17 cellular contexts compared by ENCODE assay signal in genomic region chr17:31379796-31380195, GRCh38. TPM values are rescaled to one million over a fixed set of nuclear protein-coding genes. Genes with fewer than 3 reads are reported as not detected.
A peak's percentile ranks its signal among the peaks of the same experiment; 100 is the strongest.
DNase-seq lines count a peak whose midpoint lies in the region; ATAC-seq, FAIRE-seq and TF ChIP-seq lines count a peak whose summit lies in the region.
"Had no signal": no experiment of that assay in that cellular context is flagged by ENCODE, and none has a peak within 500 bp of the region (broad histone marks: within the 10 kb centered on the region; RNA-seq: fewer than 3 reads in every experiment).

No MANE protein-coding gene starts in this region.

- no peaks in the 10 kb centered on the region for H3K79me2 ChIP-seq in HepG2 (ENCODE audit: insufficient read depth, low read length)

- H3K4me3 Mint-ChIP-seq in neural crest cell, result no peak overlapping the region
- H3K4me3 Mint-ChIP-seq: CD14-positive monocyte; CD8-positive, alpha-beta T cell had no signal

- H3K9ac ChIP-seq in HepG2 (ENCODE audit: insufficient read depth, low read depth, low read length), result no peak overlapping the region

- H3K36me3 ChIP-seq in HepG2 (replicated peaks in 1 of 2; ENCODE audit: control insufficient read depth in 1 of 2, insufficient read depth in 2 of 2, low read length in 2 of 2) (no peaks in the 10 kb centered on the region; a peak in 1 of 5 replicates), right lobe of liver (no peaks in the 10 kb centered on the region)

- H2AFZ ChIP-seq in HepG2 (ENCODE audit: low read length), result no peak overlapping the region

- peak overlapping the region; percentile 94 for H3K27ac Mint-ChIP-seq in neural crest cell (ENCODE audit: unreplicated experiment)
- H3K27ac Mint-ChIP-seq: CD8-positive, alpha-beta T cell had no signal

- TF ChIP-seq CTCF in HepG2 (CRISPR knock-in tag; IDR thresholded peaks at IDR 0.05) (no peak), right lobe of liver (IDR thresholded peaks at IDR 0.05) (no peak), neural crest cell (conservative IDR thresholded peaks at IDR 0.05) (no peak)

- TF ChIP-seq EP300 in HepG2 (IDR thresholded peaks at IDR 0.05; ENCODE audit: low read depth in 2 of 2, low read length in 2 of 2) (no peak), HepG2 (CRISPR knock-in tag; IDR thresholded peaks at IDR 0.05; ENCODE audit: borderline replicate concordance) (no peak)

- POLR2A ChIA-PET in HepG2 (lab: Yijun Ruan, JAX), result interaction anchor here (0.7 kb wide), 1 partner anchor 99 kb away, joined by 3 read pairs; no protein-coding TSS in a partner anchor

- no peak for FAIRE-seq in HepG2 (lab: Jason Lieb, UNC)
- FAIRE-seq: GM12892 had no signal

- TF ChIP-seq RAD21 in HepG2 (CRISPR knock-in tag; IDR thresholded peaks at IDR 0.05), result no peak

- ATAC-seq in HepG2, result peak; percentile 69; the same call in 2 of the 3 replicates
- ATAC-seq in right lobe of liver, result no peak
- no peak for ATAC-seq in GM21528 (IDR thresholded peaks at IDR 0.05; ENCODE audit: low FRiP score, unreplicated experiment)
- ATAC-seq: CD8-positive, alpha-beta T cell; HCT116 had no signal

- no peaks in the 10 kb centered on the region for H3K27me3 Mint-ChIP-seq in neural crest cell (ENCODE audit: low read depth)

- intact Hi-C loops in HepG2 (cut with micrococcal nuclease; ENCODE audit: unreplicated experiment) (loop anchor here (1.0 to 5.0 kb wide), 2 partner anchors 24 to 107 kb away; no protein-coding TSS in a partner anchor), right lobe of liver (cut with DNase I) (no loop called here)

- DNase-seq in HepG2 (ENCODE audit: low spot score) (peak; percentile 81), right lobe of liver (no peak), caudate nucleus (lab: John Stamatoyannopoulos, UW) (peak in 2 of 61 donors; percentile 13), neural crest cell (ENCODE audit: low read depth, low spot score) (no peak), GOT3 (lab: John Stamatoyannopoulos, UW) (no peak), NCI-H1436 treated with DMSO at 0.1 percent for 48 hours (lab: John Stamatoyannopoulos, UW) (no peak), NAMALWA (ENCODE audit: low spot score) (no peak)
- DNase-seq: Caco-2; CD8-positive, alpha-beta T cell; DND-41; GDM1 had no signal

- H3K27ac ChIP-seq in HepG2 (ENCODE audit: extremely low read length, insufficient read depth, low read length), result peak overlapping the region; percentile 55
- no peak overlapping the region for H3K27ac ChIP-seq in right lobe of liver
- peak overlapping the region; percentile 72 for H3K27ac ChIP-seq in caudate nucleus (ENCODE audit: low read depth, low read length)
- H3K27ac ChIP-seq: 22Rv1 had no signal

- peaks cover 32% of the 10 kb centered on the region for H3K4me1 ChIP-seq in HepG2 (ENCODE audit: insufficient read depth, low read length)
- no peaks in the 10 kb centered on the region for H3K4me1 ChIP-seq in right lobe of liver
- H3K4me1 ChIP-seq: Caco-2 had no signal

- in situ Hi-C loops in HepG2 (cut with HindIII; ENCODE audit: extremely low pct_ligation_motif_present, low pct_unique_long_range_greater_than_20kb), result no loop called here

- BruUV-seq in HepG2 (replicated peaks; lab: Mats Ljungman, UMichigan), result no TSS peak

- H3K4me2 ChIP-seq in HepG2 (ENCODE audit: low read depth, low read length), result peak overlapping the region; percentile 40; the same call in 1 of the 2 replicates

- no peaks in the 10 kb centered on the region for H3K9me3 Mint-ChIP-seq in neural crest cell
- H3K9me3 Mint-ChIP-seq: CD14-positive monocyte; CD8-positive, alpha-beta T cell had no signal

- H3K36me3 Mint-ChIP-seq in neural crest cell (ENCODE audit: low read depth), result no peaks in the 10 kb centered on the region

- no peaks in the 10 kb centered on the region for H3K27me3 ChIP-seq in HepG2 (ENCODE audit: control insufficient read depth in 1 of 2, insufficient read depth in 2 of 2, low read length in 2 of 2)
- H3K27me3 ChIP-seq in right lobe of liver, result no peaks in the 10 kb centered on the region

- H3K4me1 Mint-ChIP-seq in neural crest cell, result peaks cover 24% of the 10 kb centered on the region
- H3K4me1 Mint-ChIP-seq: CD14-positive monocyte had no signal

- H3K9me3 ChIP-seq in HepG2 (ENCODE audit: low read length), result no peaks in the 10 kb centered on the region
- H3K9me3 ChIP-seq in right lobe of liver, result no peaks in the 10 kb centered on the region
- H3K9me3 ChIP-seq: Caco-2 had no signal

- H4K20me1 ChIP-seq in HepG2 (ENCODE audit: insufficient read depth, low read length), result no peaks in the 10 kb centered on the region

- TF ChIP-seq POLR2A in HepG2 (IDR thresholded peaks at IDR 0.05; ENCODE audit: insufficient read depth in 1 of 2, low read depth in 2 of 2, low read length in 2 of 2) (no peak), right lobe of liver (IDR thresholded peaks at IDR 0.05) (no peak)

- 0 out of 6 replicates have a peak overlapping the region, but pooled peaks of 1 of the 3 experiments have one; percentile 18 for H3K4me3 ChIP-seq in HepG2 (replicated peaks in 1 of 3; ENCODE audit: insufficient read depth in 1 of 3, low read depth in 2 of 3, low read length in 3 of 3)
- no peak overlapping the region for H3K4me3 ChIP-seq in right lobe of liver

- CTCF ChIA-PET in HepG2 (lab: Yijun Ruan, JAX; ENCODE audit: low intra/inter-chr PET ratio, low total read pairs), result no interaction called here

TF ChIP-seq in HepG2, 621 proteins besides CTCF, POLR2A, EP300 and RAD21 (continues in another document):
- no peak for TF ChIP-seq ZNF136 (CRISPR knock-in tag; IDR thresholded peaks at IDR 0.05; ENCODE audit: low read depth)
- TF ChIP-seq SP1 (IDR thresholded peaks at IDR 0.05), result no peak
- no peak for TF ChIP-seq SP1 (CRISPR knock-in tag; IDR thresholded peaks at IDR 0.05)
- TF ChIP-seq TCF7 (IDR thresholded peaks at IDR 0.05; ENCODE audit: low read depth), result peak; percentile 37; the same call in 1 of the 2 replicates
- 0 out of 4 replicates have a peak, but pooled peaks of 1 of the 2 experiments have one; percentile 16 for TF ChIP-seq NR2F1 (CRISPR knock-in tag; IDR thresholded peaks at IDR 0.05)
- no peak for TF ChIP-seq GLI4 (CRISPR knock-in tag; IDR thresholded peaks at IDR 0.05; ENCODE audit: borderline replicate concordance)
- TF ChIP-seq HNRNPL (IDR thresholded peaks at IDR 0.05; ENCODE audit: low read depth, low read length), result no peak

RNA-seq across cellular contexts. Expression of gene RAB11FIP4, which starts 11.7 kb away (rescaled TPM):
- total RNA-seq in HepG2 (2016; rRNA removed; fragmentation: Illumina TruSeq; extraction: Trizol) (89.3 and 97.5 TPM in 2 replicates), right lobe of liver (1 to 10 TPM; 3.5 to 6.6 (median 4.6) TPM), neural crest cell (7.4 and 8.0 TPM in 2 replicates)
- total RNA-seq in HepG2 (2016; cell fraction: cytosol; rRNA removed; fragmentation: Illumina TruSeq; extraction: Trizol; ENCODE audit: low read depth), result 15.7 and 17.7 TPM in 2 replicates
- 82.8 and 83.9 TPM in 2 replicates for total RNA-seq in HepG2 (2016; cell fraction: insoluble cytoplasmic fraction; rRNA removed; fragmentation: Illumina TruSeq; extraction: Trizol)
- total RNA-seq in HepG2 (2016; cell fraction: membrane; rRNA removed; fragmentation: Illumina TruSeq; extraction: Trizol), result 46.0 and 48.9 TPM in 2 replicates
- 51.3 and 59.0 TPM in 2 replicates for total RNA-seq in HepG2 (2016; cell fraction: nucleus; rRNA removed; fragmentation: Illumina TruSeq; extraction: Trizol)
- 28.0 and 31.2 TPM in 2 replicates for polyA plus RNA-seq in HepG2 (2011; rRNA removed)
- polyA plus RNA-seq in HepG2 (2011; cell fraction: cytosol; rRNA removed), result 25.5 and 31.3 TPM in 2 replicates
- 29.4 and 36.0 TPM in 2 replicates for polyA plus RNA-seq in HepG2 (2011; cell fraction: nucleus; rRNA removed)
- polyA plus RNA-seq in HepG2 (2012), result 23.1 and 41.4 TPM in 2 replicates
- 7.9 and 9.3 TPM in 2 replicates for polyA plus RNA-seq in HepG2 (2016; cell fraction: cytosol; fragmentation: Illumina TruSeq; extraction: Trizol; ENCODE audit: low read depth)
- 69.1 and 77.3 TPM in 2 replicates for polyA plus RNA-seq in HepG2 (2016; cell fraction: insoluble cytoplasmic fraction; fragmentation: Illumina TruSeq; extraction: Trizol; ENCODE audit: low read depth)
- polyA plus RNA-seq in HepG2 (2016; cell fraction: membrane; fragmentation: Illumina TruSeq; extraction: Trizol; ENCODE audit: low read depth), result 22.4 and 25.9 TPM in 2 replicates
- polyA plus RNA-seq in HepG2 (2016; cell fraction: nucleus; fragmentation: Illumina TruSeq; extraction: Trizol; ENCODE audit: insufficient read depth, low read depth), result 62.4 and 65.5 TPM in 2 replicates
- polyA minus RNA-seq in HepG2 (2011; rRNA and poly(A)+ RNA removed; ENCODE audit: low replicate concordance), result 2.3 and 38.5 TPM in 2 replicates
- polyA minus RNA-seq in HepG2 (2011; cell fraction: cytosol; rRNA and poly(A)+ RNA removed), result 25.4 and 28.4 TPM in 2 replicates
- polyA minus RNA-seq in HepG2 (2011; cell fraction: nucleus; rRNA and poly(A)+ RNA removed), result 25.7 and 25.9 TPM in 2 replicates

RNA-seq across cellular contexts. Expression of gene EVI2A, which starts 58.4 kb away (rescaled TPM):
- not detected in 2 replicates for total RNA-seq in HepG2 (2016; rRNA removed; fragmentation: Illumina TruSeq; extraction: Trizol)
- total RNA-seq in HepG2 (2016; cell fraction: cytosol; rRNA removed; fragmentation: Illumina TruSeq; extraction: Trizol; ENCODE audit: low read depth), result not detected in 2 replicates
- not detected in 2 replicates for total RNA-seq in HepG2 (2016; cell fraction: insoluble cytoplasmic fraction; rRNA removed; fragmentation: Illumina TruSeq; extraction: Trizol)
- total RNA-seq in HepG2 (2016; cell fraction: membrane; rRNA removed; fragmentation: Illumina TruSeq; extraction: Trizol), result not detected in 2 replicates
- not detected in 2 replicates for total RNA-seq in HepG2 (2016; cell fraction: nucleus; rRNA removed; fragmentation: Illumina TruSeq; extraction: Trizol)
- not detected in 2 replicates for polyA plus RNA-seq in HepG2 (2011; rRNA removed)
- not detected in 2 replicates for polyA plus RNA-seq in HepG2 (2011; cell fraction: cytosol; rRNA removed)
- polyA plus RNA-seq in HepG2 (2011; cell fraction: nucleus; rRNA removed), result not detected in 2 replicates
- not detected in 2 replicates for polyA plus RNA-seq in HepG2 (2012)
- polyA plus RNA-seq in HepG2 (2016; cell fraction: cytosol; fragmentation: Illumina TruSeq; extraction: Trizol; ENCODE audit: low read depth), result not detected in 2 replicates
- polyA plus RNA-seq in HepG2 (2016; cell fraction: insoluble cytoplasmic fraction; fragmentation: Illumina TruSeq; extraction: Trizol; ENCODE audit: low read depth), result not detected in 2 replicates
- not detected in 2 replicates for polyA plus RNA-seq in HepG2 (2016; cell fraction: membrane; fragmentation: Illumina TruSeq; extraction: Trizol; ENCODE audit: low read depth)
- not detected in 2 replicates for polyA plus RNA-seq in HepG2 (2016; cell fraction: nucleus; fragmentation: Illumina TruSeq; extraction: Trizol; ENCODE audit: insufficient read depth, low read depth)
- not detected in 2 replicates for polyA minus RNA-seq in HepG2 (2011; rRNA and poly(A)+ RNA removed; ENCODE audit: low replicate concordance)
- polyA minus RNA-seq in HepG2 (2011; cell fraction: cytosol; rRNA and poly(A)+ RNA removed), result not detected in 2 replicates
- not detected in 2 replicates for polyA minus RNA-seq in HepG2 (2011; cell fraction: nucleus; rRNA and poly(A)+ RNA removed)
- total RNA-seq in right lobe of liver, result 1 to 10 TPM in 5 of 6 experiments, under 1 TPM in 1; 0.26 to 5.5 (median 2.4) TPM
- total RNA-seq in neural crest cell, result not detected in 2 replicates
- total RNA-seq: A673, Caco-2 had no signal

Comparison
In these comparisons a context has a peak if more than half of its experiments do, and no peak if none do; other contexts are left out.
1. H3K27ac ChIP-seq: peak in HepG2 (single experiment) and caudate nucleus (single experiment); none in right lobe of liver (0 of 3).